21 cellular contexts compared by ENCODE assay signal in genomic region chr22:40039482-40039881, GRCh38. TPM values are rescaled to one million over a fixed set of nuclear protein-coding genes. Genes with fewer than 3 reads are reported as not detected.
A peak's percentile ranks its signal among the peaks of the same experiment; 100 is the strongest.
DNase-seq lines count a peak whose midpoint lies in the region; ATAC-seq and TF ChIP-seq lines count a peak whose summit lies in the region.
"Had no signal": no experiment of that assay in that cellular context is flagged by ENCODE, and none has a peak within 500 bp of the region (broad histone marks: within the 10 kb centered on the region; RNA-seq: fewer than 3 reads in every experiment).

No MANE protein-coding gene starts in this region.

- H3K9ac ChIP-seq in SK-N-MC (ENCODE audit: insufficient read length): no peak overlapping the region

- CTCF ChIA-PET in A673 (lab: Charles Lee): no interaction called here

- DNase-seq in A673 (ENCODE audit: low spot score): no peak
- DNase-seq in SK-N-MC (ENCODE audit: low read depth, low spot score): no peak
- peak; percentile 47 for DNase-seq in choroid plexus epithelial cell (ENCODE audit: low read depth)
- DNase-seq in neural crest cell (ENCODE audit: low read depth, low spot score): no peak
- no peak for DNase-seq in erythroblast (lab: John Stamatoyannopoulos, UW)
- DNase-seq in left cardiac atrium: no peak
- DNase-seq: 8988T; AML-193; DMS53; EL; GF-D8; MM.1S; NCI-H1048; NCI-H1436 treated with DMSO at 0.1 percent for 48 hours; NCI-H1930; NCI-H226; NCI-H510A treated with DMSO at 0.1 percent for 48 hours; NCI-H774; NK-92 treated with Interleukin-12 subunit alpha and Interleukin-12 subunit beta, amount 100 ng/mL, for 24 hours had no signal

- TF ChIP-seq POLR2A in erythroblast (IDR thresholded peaks at IDR 0.05; ENCODE audit: low read length): no peak

- ATAC-seq in HG03159 (IDR thresholded peaks at IDR 0.05; ENCODE audit: unreplicated experiment) (no peak), left cardiac atrium (no peak)

- no TSS peak for BruUV-seq in A673 (replicated peaks; lab: Mats Ljungman, UMichigan)

- peak overlapping the region; percentile 18 for H3K4me3 Mint-ChIP-seq in neural crest cell

- H3K36me3 ChIP-seq in A673 (ENCODE audit: insufficient read depth, low read length, poor library complexity, severe bottlenecking) (no peaks in the 10 kb centered on the region), SK-N-MC (ENCODE audit: insufficient read depth, low read length) (no peaks in the 10 kb centered on the region)

- no peaks in the 10 kb centered on the region for H3K9me3 ChIP-seq in A673 (ENCODE audit: low read depth, low read length, poor library complexity, severe bottlenecking)
- H3K9me3 ChIP-seq in SK-N-MC (ENCODE audit: low read depth, low read length): no peaks in the 10 kb centered on the region

- H3K4me1 ChIP-seq in A673 (ENCODE audit: insufficient read depth, low read length, poor library complexity, severe bottlenecking): peaks cover 43% of the 10 kb centered on the region

- TF ChIP-seq CTCF in A673 (conservative IDR thresholded peaks at IDR 0.05; ENCODE audit: low read depth, low read length) (no peak), choroid plexus epithelial cell (conservative IDR thresholded peaks at IDR 0.05; ENCODE audit: low read depth, low read length) (no peak), neural crest cell (conservative IDR thresholded peaks at IDR 0.05) (no peak)

- H3K27ac ChIP-seq in A673 (ENCODE audit: low read depth, low read length, poor library complexity, severe bottlenecking): peak overlapping the region; percentile 13
- H3K27ac ChIP-seq in SK-N-MC: peak overlapping the region; percentile 92

- peaks cover 74% of the 10 kb centered on the region for H3K27me3 Mint-ChIP-seq in neural crest cell (ENCODE audit: low read depth)

- intact Hi-C loops in A673 (cut with micrococcal nuclease; ENCODE audit: unreplicated experiment): no loop called here
- intact Hi-C loops in left cardiac atrium (cut with DNase I): no loop called here

- H3K36me3 Mint-ChIP-seq in neural crest cell (ENCODE audit: low read depth): no peaks in the 10 kb centered on the region

- POLR2A ChIA-PET in A673 (lab: Charles Lee; ENCODE audit: low non-redundant PET): no interaction called here

- H3K4me3 ChIP-seq in A673 (ENCODE audit: low read depth, low read length, poor library complexity, severe bottlenecking) (no peak overlapping the region), SK-N-MC (peak overlapping the region; percentile 63), choroid plexus epithelial cell (ENCODE audit: low read depth, low read length) (no peak overlapping the region)

- no peak overlapping the region for H3K27ac Mint-ChIP-seq in neural crest cell (ENCODE audit: unreplicated experiment)

- no peaks in the 10 kb centered on the region for H3K9me3 Mint-ChIP-seq in neural crest cell

- H3K4me1 Mint-ChIP-seq in neural crest cell: peaks cover 12% of the 10 kb centered on the region

- no peaks in the 10 kb centered on the region for H3K27me3 ChIP-seq in A673 (replicated peaks; ENCODE audit: insufficient read depth, low read depth, low read length, poor library complexity)

RNA-seq across cellular contexts. Expression of gene FAM83F, which starts 44.7 kb away (rescaled TPM):
- total RNA-seq in A673 (2021) (not detected in 2 replicates), neural crest cell (2.8 and 3.1 TPM in 2 replicates), left cardiac atrium (1 to 10 TPM; 2.2 to 2.4 TPM)
- total RNA-seq: LHCN-M2 had no signal
